19 cellular contexts compared by ENCODE assay signal in the genomic region with DNA sequence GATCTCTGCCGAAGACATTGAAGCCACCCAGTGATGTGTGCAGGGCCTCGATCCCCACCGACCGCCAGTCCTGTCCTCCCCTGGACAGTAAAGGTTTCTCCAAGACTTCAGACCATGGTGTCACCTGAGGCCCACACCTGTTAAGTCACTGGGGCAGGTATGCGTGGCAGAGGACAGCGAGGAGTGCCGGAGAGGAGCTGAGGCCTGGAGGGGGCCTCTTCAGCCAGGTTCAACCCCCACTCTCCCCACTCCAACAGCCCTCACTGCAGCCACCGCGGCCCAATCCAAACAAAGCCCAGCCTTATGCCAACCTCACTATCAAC. TPM values are rescaled to one million over a fixed set of nuclear protein-coding genes. Genes with fewer than 3 reads are reported as not detected.
DNase-seq lines count a peak whose midpoint lies in the region; ATAC-seq and TF ChIP-seq lines count a peak whose summit lies in the region.
"Had no signal": no experiment of that assay in that cellular context is flagged by ENCODE, and none has a peak within 500 bp of the region (broad histone marks: within the 10 kb centered on the region; RNA-seq: fewer than 3 reads in every experiment).

No MANE protein-coding gene starts in this region.

- no peaks in the 10 kb centered on the region for H3K9me3 ChIP-seq in Caco-2

- intact Hi-C loops in Caco-2 (cut with micrococcal nuclease; ENCODE audit: unreplicated experiment), result no loop called here

- peaks cover 4% of the 10 kb centered on the region; the same call in 1 of the 2 replicates for H3K4me1 ChIP-seq in Caco-2

- DNase-seq in activated T-cell treated with anti-CD3 and anti-CD28 coated beads, Interleukin-2, amount 50 U/mL, for 4 hours, result no peak
- no peak for DNase-seq in activated T-cell treated with anti-CD3 and anti-CD28 coated beads, Interleukin-2, amount 50 U/mL, for 1 hour
- DNase-seq in Caco-2, result no peak
- DNase-seq in activated naive CD8-positive, alpha-beta T cell treated with anti-CD3 and anti-CD28 coated beads, Interleukin-2, amount 50 U/mL, for 24 hours, result no peak
- DNase-seq in nephron progenitor cell, result no peak
- no peak for DNase-seq in GM19238 (ENCODE audit: insufficient read length, low spot score)
- no peak for DNase-seq in NCI-H2029 (lab: John Stamatoyannopoulos, UW)
- DNase-seq in central memory CD4-positive, alpha-beta T cell, result no peak
- DNase-seq: activated CD8-positive, alpha-beta memory T cell treated with anti-CD3 and anti-CD28 coated beads for 24 hours; islet precursor cell; Karpas-422; NCI-H1105 treated with DMSO at 0.1 percent for 48 hours; NCI-H2171; NCI-H748 treated with DMSO at 0.1 percent for 48 hours; PC-9 had no signal

- no peaks in the 10 kb centered on the region for H3K27me3 Mint-ChIP-seq in activated T-cell treated with anti-CD3 and anti-CD28 coated beads, Interleukin-2, amount 50 U/mL, for 4 hours (ENCODE audit: low read depth)
- H3K27me3 Mint-ChIP-seq in Caco-2 (ENCODE audit: insufficient read depth, unreplicated experiment), result peaks cover 5% of the 10 kb centered on the region
- H3K27me3 Mint-ChIP-seq in activated naive CD8-positive, alpha-beta T cell treated with anti-CD3 and anti-CD28 coated beads, Interleukin-2, amount 50 U/mL, for 24 hours, result peaks cover 5% of the 10 kb centered on the region
- peaks cover 18% of the 10 kb centered on the region for H3K27me3 Mint-ChIP-seq in nephron progenitor cell (ENCODE audit: low read depth, poor library complexity)
- H3K27me3 Mint-ChIP-seq: activated naive CD8-positive, alpha-beta T cell had no signal

- peaks cover 55% of the 10 kb centered on the region for H3K4me1 Mint-ChIP-seq in activated T-cell treated with anti-CD3 and anti-CD28 coated beads, Interleukin-2, amount 50 U/mL, for 4 hours (ENCODE audit: low read depth)
- no peaks in the 10 kb centered on the region for H3K4me1 Mint-ChIP-seq in Caco-2 (ENCODE audit: low read depth, unreplicated experiment)
- peaks cover 74% of the 10 kb centered on the region for H3K4me1 Mint-ChIP-seq in activated naive CD8-positive, alpha-beta T cell treated with anti-CD3 and anti-CD28 coated beads, Interleukin-2, amount 50 U/mL, for 24 hours
- H3K4me1 Mint-ChIP-seq in nephron progenitor cell, result peaks cover 46% of the 10 kb centered on the region

- H3K27me3 ChIP-seq in Caco-2 (replicated peaks; ENCODE audit: control insufficient read depth, insufficient read depth, low read length), result no peaks in the 10 kb centered on the region; the same call in 1 of the 2 replicates

- POLR2A ChIA-PET in Caco-2 (lab: Charles Lee), result no interaction called here

- no peak for ATAC-seq in activated T-cell treated with anti-CD3 and anti-CD28 coated beads, Interleukin-2, amount 50 U/mL, for 4 hours
- no peak for ATAC-seq in activated naive CD8-positive, alpha-beta T cell treated with anti-CD3 and anti-CD28 coated beads, Interleukin-2, amount 50 U/mL, for 24 hours
- ATAC-seq: sciatic nerve, SK-N-SH treated with all-trans-retinoic acid at 6 μM for 48 hours had no signal

- no peaks in the 10 kb centered on the region for H3K9me3 Mint-ChIP-seq in activated T-cell treated with anti-CD3 and anti-CD28 coated beads, Interleukin-2, amount 50 U/mL, for 4 hours
- H3K9me3 Mint-ChIP-seq in Caco-2 (ENCODE audit: unreplicated experiment) (no peaks in the 10 kb centered on the region), nephron progenitor cell (no peaks in the 10 kb centered on the region)
- H3K9me3 Mint-ChIP-seq in activated naive CD8-positive, alpha-beta T cell treated with anti-CD3 and anti-CD28 coated beads, Interleukin-2, amount 50 U/mL, for 24 hours, result no peaks in the 10 kb centered on the region
- H3K9me3 Mint-ChIP-seq: memory B cell had no signal

- no TSS peak for BruUV-seq in Caco-2 (replicated peaks; lab: Mats Ljungman, UMichigan)

- H3K27ac Mint-ChIP-seq in Caco-2 (ENCODE audit: unreplicated experiment) (no peak overlapping the region), nephron progenitor cell (no peak overlapping the region)
- H3K27ac Mint-ChIP-seq in activated naive CD8-positive, alpha-beta T cell treated with anti-CD3 and anti-CD28 coated beads, Interleukin-2, amount 50 U/mL, for 24 hours, result no peak overlapping the region
- H3K27ac Mint-ChIP-seq: activated naive CD8-positive, alpha-beta T cell; memory B cell had no signal

- no peaks in the 10 kb centered on the region for H3K36me3 ChIP-seq in Caco-2 (ENCODE audit: control insufficient read depth, insufficient read depth, low read length)

- H3K4me3 Mint-ChIP-seq in activated T-cell treated with anti-CD3 and anti-CD28 coated beads, Interleukin-2, amount 50 U/mL, for 4 hours, result peak overlapping the region; percentile 94
- peak overlapping the region; percentile 11 for H3K4me3 Mint-ChIP-seq in Caco-2 (ENCODE audit: unreplicated experiment)
- H3K4me3 Mint-ChIP-seq in activated naive CD8-positive, alpha-beta T cell treated with anti-CD3 and anti-CD28 coated beads, Interleukin-2, amount 50 U/mL, for 24 hours, result peak overlapping the region; percentile 89
- H3K4me3 Mint-ChIP-seq in nephron progenitor cell, result peak overlapping the region; percentile 25

- CTCF ChIA-PET in Caco-2 (lab: Charles Lee), result no interaction called here

- H3K4me3 ChIP-seq in Caco-2 (ENCODE audit: low read depth, low read length), result no peak overlapping the region
- H3K4me3 ChIP-seq: PC-9 had no signal

- peaks cover 6% of the 10 kb centered on the region for H3K36me3 Mint-ChIP-seq in activated T-cell treated with anti-CD3 and anti-CD28 coated beads, Interleukin-2, amount 50 U/mL, for 4 hours (ENCODE audit: insufficient read depth)
- peaks cover 6% of the 10 kb centered on the region for H3K36me3 Mint-ChIP-seq in Caco-2 (ENCODE audit: insufficient read depth, unreplicated experiment)
- H3K36me3 Mint-ChIP-seq in activated naive CD8-positive, alpha-beta T cell treated with anti-CD3 and anti-CD28 coated beads, Interleukin-2, amount 50 U/mL, for 24 hours (ENCODE audit: low read depth), result peaks cover 17% of the 10 kb centered on the region
- H3K36me3 Mint-ChIP-seq in nephron progenitor cell (ENCODE audit: low read depth), result no peaks in the 10 kb centered on the region
- H3K36me3 Mint-ChIP-seq: activated naive CD8-positive, alpha-beta T cell; memory B cell had no signal

- TF ChIP-seq CTCF in Caco-2 (IDR thresholded peaks at IDR 0.05; ENCODE audit: insufficient read depth in 1 of 2, low read depth in 1 of 2, low read length in 1 of 2, severe bottlenecking in 1 of 2, unreplicated experiment in 1 of 2) (no peak), nephron progenitor cell (IDR thresholded peaks at IDR 0.05) (no peak)

RNA-seq across cellular contexts. Expression of a gene that starts 2.4 kb away (rescaled TPM):
- total RNA-seq in activated T-cell treated with anti-CD3 and anti-CD28 coated beads, Interleukin-2, amount 50 U/mL, for 4 hours, result 100 to 1,000 TPM in 2 of 3 donors, 10 to 100 TPM in 1; 65.5 to 159 (median 135) TPM
- 52.3 and 68.2 TPM in 2 replicates for total RNA-seq in Caco-2 (2022)

Comparison
In these comparisons a context has a peak if more than half of its experiments do, and no peak if none do; other contexts are left out.
1. H3K4me3 Mint-ChIP-seq: peak in every context shown above with its lines; median percentile 94 in activated T-cell treated with anti-CD3 and anti-CD28 coated beads, Interleukin-2, amount 50 U/mL, for 4 hours; 89 in activated naive CD8-positive, alpha-beta T cell treated with anti-CD3 and anti-CD28 coated beads, Interleukin-2, amount 50 U/mL, for 24 hours; 25 in nephron progenitor cell; 11 in Caco-2.